In genomic region chr22:31124290-31124689, GRCh38 we compare ENCODE assay signal across 1 cellular context.
TF ChIP-seq lines count a peak whose summit lies in the region.

No MANE protein-coding gene starts in this region.

TF ChIP-seq in H1, 55 proteins besides CTCF, POLR2A, EP300 and RAD21:
- no peak for TF ChIP-seq SIN3A (conservative IDR thresholded peaks at IDR 0.05 in 1 of 2, IDR thresholded peaks at IDR 0.05 in 1 of 2; ENCODE audit: low read depth in 1 of 2, low read length in 2 of 2)
- no peak for TF ChIP-seq JUND (IDR thresholded peaks at IDR 0.05; ENCODE audit: low read length)
- no peak for TF ChIP-seq KDM1A (IDR thresholded peaks at IDR 0.05; ENCODE audit: borderline replicate concordance, low read length)
- no peak for TF ChIP-seq ZNF274 (IDR thresholded peaks at IDR 0.05; ENCODE audit: borderline replicate concordance, extremely low read depth, low read length)
- TF ChIP-seq CHD1 (IDR thresholded peaks at IDR 0.05; ENCODE audit: low read depth, low read length): no peak
- no peak for TF ChIP-seq RFX5 (IDR thresholded peaks at IDR 0.05; ENCODE audit: borderline replicate concordance, low read depth, low read length)
- TF ChIP-seq MAFK (IDR thresholded peaks at IDR 0.05; ENCODE audit: low read depth, low read length): no peak
- TF ChIP-seq POU5F1 (IDR thresholded peaks at IDR 0.05; ENCODE audit: low read depth, low read length): no peak
- TF ChIP-seq TAF1 (IDR thresholded peaks at IDR 0.05; ENCODE audit: low read depth, low read length): no peak
- no peak for TF ChIP-seq NRF1 (IDR thresholded peaks at IDR 0.05; ENCODE audit: low read depth, low read length)
- no peak for TF ChIP-seq TBP (IDR thresholded peaks at IDR 0.05; ENCODE audit: low read depth, low read length)
